In the genomic region with DNA sequence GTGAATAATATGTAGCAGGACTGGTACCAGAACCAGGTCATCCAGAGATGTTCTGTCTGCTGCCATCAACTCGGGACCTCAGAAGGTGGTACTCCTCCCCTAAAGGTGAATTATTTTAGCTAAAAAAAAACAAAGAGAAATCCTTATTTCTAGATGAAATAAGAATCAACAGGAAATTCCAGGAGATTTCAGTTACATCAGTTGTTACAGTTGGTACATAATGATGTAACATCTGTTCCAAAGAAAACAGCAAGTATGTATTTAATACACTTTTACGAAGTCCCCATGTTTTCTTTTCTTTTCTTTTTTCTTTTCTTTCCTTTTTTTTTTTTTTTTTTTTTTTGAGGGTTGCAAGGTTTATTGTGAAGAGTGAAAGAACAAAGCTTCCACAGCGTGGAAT, we compare ENCODE assay signal across 25 cellular contexts. TPM values are rescaled to one million over a fixed set of nuclear protein-coding genes. Genes with fewer than 3 reads are reported as not detected.
"Had no signal": no experiment of that assay in that cellular context is flagged by ENCODE, and none has a peak within 500 bp of the region (broad histone marks: within the 10 kb centered on the region; RNA-seq: fewer than 3 reads in every experiment).

No MANE protein-coding gene starts in this region.

- H3K4me3 ChIP-seq: gastrocnemius medialis, pancreas, psoas muscle, right atrium auricular region, suprapubic skin, tibial nerve had no signal

- H3K36me3 ChIP-seq: gastrocnemius medialis, neutrophil, pancreas, right atrium auricular region, suprapubic skin, tibial nerve had no signal

- H3K27me3 Mint-ChIP-seq: activated CD4-positive, alpha-beta T cell treated with anti-CD3 and anti-CD28 coated beads for 36 hours; stimulated activated naive CD8-positive, alpha-beta T cell treated with anti-CD3 and anti-CD28 coated beads, Interleukin-15, amount 100 ng/mL, for 72 hours had no signal

- H3K4me1 ChIP-seq: psoas muscle, right atrium auricular region had no signal

- DNase-seq: activated B cell treated with CpG ODN at 0.5 μM for 24 hours; activated CD4-positive, alpha-beta T cell treated with anti-CD3 and anti-CD28 coated beads for 36 hours; activated CD4-positive, alpha-beta T cell treated with anti-CD3 and anti-CD28 coated beads, Interleukin-2, amount 50 U/mL, for 48 hours; activated naive CD4-positive, alpha-beta T cell treated with anti-CD3 and anti-CD28 coated beads for 36 hours; activated T-cell treated with anti-CD3 and anti-CD28 coated beads, Interleukin-2, amount 50 U/mL, for 48 hours; aorta; effector CD4-positive, alpha-beta T cell; gastrocnemius medialis; head of caudate nucleus; hypothalamus; left ventricle myocardium superior; mammary epithelial cell; midbrain; pancreas; psoas muscle; stimulated activated CD4-positive, alpha-beta T cell treated with anti-CD3 and anti-CD28 coated beads, Interleukin-12 subunit alpha, Interleukin-12 subunit beta, amount 100 ng/mL, for 4 hours; stimulated activated CD4-positive, alpha-beta T cell treated with anti-CD3 and anti-CD28 coated beads, Interleukin-4, amount 100 ng/mL, for 4 hours; stimulated activated naive CD8-positive, alpha-beta T cell treated with anti-CD3 and anti-CD28 coated beads, Interleukin-15, amount 100 ng/mL, for 72 hours; T1000 had no signal

- ATAC-seq: activated CD4-positive, alpha-beta T cell treated with anti-CD3 and anti-CD28 coated beads for 36 hours; gastrocnemius medialis; left ventricle myocardium superior; psoas muscle; stimulated activated naive CD8-positive, alpha-beta T cell treated with anti-CD3 and anti-CD28 coated beads, Interleukin-15, amount 100 ng/mL, for 72 hours had no signal

- H3K27ac ChIP-seq: neutrophil, psoas muscle, right atrium auricular region had no signal

- H3K9me3 ChIP-seq: gastrocnemius medialis, neutrophil, pancreas, psoas muscle, right atrium auricular region, suprapubic skin, tibial nerve had no signal

- H3K27ac Mint-ChIP-seq: activated B cell treated with CpG ODN at 0.5 μM for 24 hours; activated CD4-positive, alpha-beta T cell treated with anti-CD3 and anti-CD28 coated beads for 36 hours; activated naive CD4-positive, alpha-beta T cell treated with anti-CD3 and anti-CD28 coated beads for 36 hours; nephron; T-helper 1 cell treated with Interleukin-12 subunit alpha and Interleukin-12 subunit beta and Interleukin-4 antibody, amounts not matched to agents 30 μg/mL and 1 μg/mL, for 36 hours had no signal

- H3K9me3 Mint-ChIP-seq: activated naive CD4-positive, alpha-beta T cell treated with anti-CD3 and anti-CD28 coated beads for 36 hours had no signal

- H3K27me3 ChIP-seq: gastrocnemius medialis, neutrophil, pancreas, right atrium auricular region, suprapubic skin, tibial nerve had no signal

- H3K4me3 Mint-ChIP-seq: activated B cell treated with CpG ODN at 0.5 μM for 24 hours; activated CD4-positive, alpha-beta T cell treated with anti-CD3 and anti-CD28 coated beads for 36 hours; activated naive CD4-positive, alpha-beta T cell treated with anti-CD3 and anti-CD28 coated beads for 36 hours; nephron; stimulated activated naive CD8-positive, alpha-beta T cell treated with anti-CD3 and anti-CD28 coated beads, Interleukin-15, amount 100 ng/mL, for 72 hours; T-helper 1 cell treated with Interleukin-12 subunit alpha and Interleukin-12 subunit beta and Interleukin-4 antibody, amounts not matched to agents 30 μg/mL and 1 μg/mL, for 36 hours had no signal

RNA-seq across cellular contexts. Expression of a gene that starts 33.6 kb away (rescaled TPM):
- total RNA-seq: activated B cell treated with CpG ODN at 0.5 μM for 24 hours, mammary epithelial cell had no signal
